ENCODE assay signal across 18 cellular contexts in the genomic region with DNA sequence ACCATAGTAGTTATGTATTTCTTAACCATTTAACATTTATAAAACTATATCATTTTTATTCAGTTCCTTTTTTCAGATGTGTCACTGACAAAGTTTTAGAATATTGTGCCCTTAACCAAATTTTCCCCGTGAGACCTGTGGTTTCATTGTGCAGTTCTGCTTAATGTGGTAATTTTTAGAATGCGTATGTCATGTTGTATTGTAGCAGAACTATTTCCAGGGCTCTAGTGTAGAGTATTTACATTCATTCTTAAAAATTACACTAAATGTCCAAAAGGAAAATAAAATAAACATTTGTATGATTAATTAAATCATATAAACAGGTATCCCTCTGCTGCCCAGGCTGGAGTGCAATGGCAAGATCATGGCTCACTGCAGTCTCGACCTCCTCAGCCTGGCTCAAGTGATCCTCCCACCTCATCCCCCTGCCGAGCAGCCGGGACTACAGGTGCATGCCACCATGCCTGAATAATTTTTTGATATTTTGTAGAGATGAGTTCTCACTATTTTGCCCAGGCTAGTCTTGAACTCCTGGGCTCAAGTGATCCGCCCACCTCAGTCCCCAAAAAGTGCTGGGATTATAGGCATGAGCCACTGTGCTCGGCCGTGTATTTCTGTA. TPM values are rescaled to one million over a fixed set of nuclear protein-coding genes. Genes with fewer than 3 reads are reported as not detected.
DNase-seq lines count a peak whose midpoint lies in the region; ATAC-seq and TF ChIP-seq lines count a peak whose summit lies in the region.
"Had no signal": no experiment of that assay in that cellular context is flagged by ENCODE, and none has a peak within 500 bp of the region (broad histone marks: within the 10 kb centered on the region; RNA-seq: fewer than 3 reads in every experiment).

No MANE protein-coding gene starts in this region.

- DNase-seq in NOMO-1 treated with DMSO at 0.1 percent for 48 hours (lab: John Stamatoyannopoulos, UW; ENCODE audit: unreplicated experiment) = peak; percentile 7
- no peak for DNase-seq in NOMO-1 treated with dmso at 0.1 percent for 144 hours (lab: John Stamatoyannopoulos, UW; ENCODE audit: unreplicated experiment)
- no peak for DNase-seq in CD4-positive, alpha-beta T cell
- no peak for DNase-seq in T-cell
- no peak for DNase-seq in memory B cell (ENCODE audit: low spot score in 2 of 2)
- DNase-seq in GF-D8 (lab: John Stamatoyannopoulos, UW) = no peak
- DNase-seq in NCI-H345 (lab: John Stamatoyannopoulos, UW) = no peak
- DNase-seq: 8988T; activated CD4-positive, alpha-beta T cell treated with anti-CD3 and anti-CD28 coated beads for 48 hours; activated effector memory CD4-positive, alpha-beta T cell treated with Interleukin-2 at 50 U/mL for 16 hours; cortex of kidney; left ventricle myocardium superior; psoas muscle; stimulated activated naive CD4-positive, alpha-beta T cell treated with Interleukin-2 at 50 U/mL for 16 hours; T1000 had no signal

- CTCF ChIA-PET in CD4-positive, alpha-beta T cell (lab: Charles Lee) = no interaction called here
- CTCF ChIA-PET in T-cell (lab: Charles Lee) = interaction anchor here in 1 of 2 donors (1.0 kb wide), 1 partner anchor 10 kb away, joined by 3 read pairs; no protein-coding TSS in a partner anchor

- peak; percentile 56 for ATAC-seq in CD4-positive, alpha-beta T cell (ENCODE audit: poor library complexity)
- ATAC-seq in T-cell (replicated peaks in 1 of 4) (peak in 3 of 4 experiments; percentile 28 to 69 (median 38)), memory B cell (ENCODE audit: low read depth) (peak; percentile 37), GM21367 (IDR thresholded peaks at IDR 0.05; ENCODE audit: unreplicated experiment) (no peak)

- H3K4me1 Mint-ChIP-seq in CD4-positive, alpha-beta T cell (ENCODE audit: low read depth) = peaks cover 75% of the 10 kb centered on the region
- H3K4me1 Mint-ChIP-seq in T-cell = peaks cover 73 to 77% (median 76%) of the 10 kb centered on the region in 3 donors
- H3K4me1 Mint-ChIP-seq in memory B cell = peaks cover 5% of the 10 kb centered on the region

- H3K36me3 Mint-ChIP-seq in CD4-positive, alpha-beta T cell (ENCODE audit: low read depth) = peaks cover 80% of the 10 kb centered on the region
- H3K36me3 Mint-ChIP-seq in T-cell = peaks cover 39% of the 10 kb centered on the region
- H3K36me3 Mint-ChIP-seq in memory B cell = peaks cover 17% of the 10 kb centered on the region

- peak overlapping the region; percentile 2 for H3K27ac ChIP-seq in CD4-positive, alpha-beta T cell (ENCODE audit: low read depth, low read length)
- H3K27ac ChIP-seq: C4-2B had no signal

- H3K27me3 Mint-ChIP-seq in CD4-positive, alpha-beta T cell = no peaks in the 10 kb centered on the region
- H3K27me3 Mint-ChIP-seq in T-cell (no peaks in the 10 kb centered on the region), memory B cell (no peaks in the 10 kb centered on the region)

- H3K27me3 ChIP-seq in CD4-positive, alpha-beta T cell (ENCODE audit: control insufficient read depth, insufficient read depth, low read length) = no peaks in the 10 kb centered on the region

- H3K27ac Mint-ChIP-seq in CD4-positive, alpha-beta T cell = peak overlapping the region; percentile 70
- H3K27ac Mint-ChIP-seq in T-cell (peak overlapping the region; percentile 76 to 82), memory B cell (no peak overlapping the region)

- H3K9me3 Mint-ChIP-seq in CD4-positive, alpha-beta T cell = peaks cover 6% of the 10 kb centered on the region
- peaks cover 5 to 14% (median 7%) of the 10 kb centered on the region in 3 donors for H3K9me3 Mint-ChIP-seq in T-cell
- H3K9me3 Mint-ChIP-seq in memory B cell = peaks cover 6% of the 10 kb centered on the region

- POLR2A ChIA-PET in CD4-positive, alpha-beta T cell (lab: Charles Lee) = interaction anchor here (0.6 to 3.4 kb wide), 6 partner anchors 9 to 104 kb away, joined by 3 to 25 read pairs (median 6); partner anchors contain the start of gene SERINC5
- POLR2A ChIA-PET in T-cell (lab: Charles Lee) = interaction anchor here in 1 of 2 donors (0.9 kb wide), 1 partner anchor 36 kb away, joined by 5 read pairs; no protein-coding TSS in a partner anchor

- H3K9me3 ChIP-seq in CD4-positive, alpha-beta T cell (ENCODE audit: control insufficient read depth, low read length) = peaks cover 10% of the 10 kb centered on the region

- no peak for TF ChIP-seq CTCF in CD4-positive, alpha-beta T cell (IDR thresholded peaks at IDR 0.05)

- H3K4me3 Mint-ChIP-seq in CD4-positive, alpha-beta T cell = peak overlapping the region; percentile 35
- H3K4me3 Mint-ChIP-seq in T-cell = peak overlapping the region in 2 of 3 donors; percentile 39 to 54
- H3K4me3 Mint-ChIP-seq in memory B cell = no peak overlapping the region
- H3K4me3 Mint-ChIP-seq: HFFc6 had no signal

- intact Hi-C loops in CD4-positive, alpha-beta T cell (cut with DNase I, micrococcal nuclease) = no loop called here

RNA-seq across cellular contexts. Expression of gene SERINC5, which starts 15.4 kb away (rescaled TPM):
- total RNA-seq in CD4-positive, alpha-beta T cell = 100 to 1,000 TPM; 115 to 123 TPM
- total RNA-seq in T-cell = 100 to 1,000 TPM; 109 to 170 (median 112) TPM
